Comparison of ENCODE assay signal across 18 cellular contexts in the genomic region with DNA sequence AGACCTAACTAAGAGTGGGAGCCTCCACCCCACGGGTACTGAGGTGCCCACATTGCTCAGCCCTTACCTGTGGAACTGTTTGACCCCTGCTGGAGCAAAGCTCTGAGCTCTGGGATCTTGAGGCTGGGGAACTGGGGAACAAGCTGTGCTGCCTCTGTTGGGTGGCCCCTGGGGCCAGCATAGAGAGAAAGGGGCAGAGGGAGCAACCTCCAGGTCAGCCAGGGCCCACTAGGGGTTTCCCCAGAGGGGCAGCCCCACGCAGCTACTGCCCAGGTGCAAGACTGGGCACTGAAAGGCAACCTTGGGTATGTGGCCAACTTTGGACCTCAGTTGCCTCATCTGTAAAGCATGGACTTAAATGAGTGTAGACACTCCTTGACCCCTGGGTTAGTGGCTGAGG. TPM values are rescaled to one million over a fixed set of nuclear protein-coding genes. Genes with fewer than 3 reads are reported as not detected.
DNase-seq lines count a peak whose midpoint lies in the region; ATAC-seq and TF ChIP-seq lines count a peak whose summit lies in the region.
"Had no signal": no experiment of that assay in that cellular context is flagged by ENCODE, and none has a peak within 500 bp of the region (broad histone marks: within the 10 kb centered on the region; RNA-seq: fewer than 3 reads in every experiment).

No MANE protein-coding gene starts in this region.

- no peak overlapping the region for H3K27ac ChIP-seq in HEK293 (ENCODE audit: extremely low read depth, low read depth, low read length)

- peak overlapping the region; percentile 62 for H3K27ac Mint-ChIP-seq in activated naive CD4-positive, alpha-beta T cell treated with anti-CD3 and anti-CD28 coated beads, Interleukin-2, amount 50 U/mL, for 24 hours
- peak overlapping the region; percentile 2 for H3K27ac Mint-ChIP-seq in central memory CD8-positive, alpha-beta T cell (ENCODE audit: low read depth)
- peak overlapping the region; percentile 83 for H3K27ac Mint-ChIP-seq in stimulated activated naive B cell treated with anti-CD40 and anti-IgM and Interleukin-4, amounts not matched to agents 10 μg/mL and 1 μg/mL and 100 μg/mL, for 72 hours
- no peak overlapping the region for H3K27ac Mint-ChIP-seq in activated T-helper 1 cell treated with anti-CD3 and anti-CD28 coated beads, Interleukin-12 subunit alpha, Interleukin-12 subunit beta, Interleukin-2, Interleukin-4 antibody, amounts not matched to agents 30 ng/mL and 10 ng/mL and 1 ng/mL, durations not matched to agents 14 hours and 24 hours and 36 hours
- H3K27ac Mint-ChIP-seq: GM23338, HFFc6, IgD-negative memory B cell had no signal

- H3K9me3 Mint-ChIP-seq in activated naive CD4-positive, alpha-beta T cell treated with anti-CD3 and anti-CD28 coated beads, Interleukin-2, amount 50 U/mL, for 24 hours: no peaks in the 10 kb centered on the region
- no peaks in the 10 kb centered on the region for H3K9me3 Mint-ChIP-seq in central memory CD8-positive, alpha-beta T cell
- no peaks in the 10 kb centered on the region for H3K9me3 Mint-ChIP-seq in stimulated activated naive B cell treated with anti-CD40 and anti-IgM and Interleukin-4, amounts not matched to agents 10 μg/mL and 1 μg/mL and 100 μg/mL, for 72 hours
- H3K9me3 Mint-ChIP-seq in activated T-helper 1 cell treated with anti-CD3 and anti-CD28 coated beads, Interleukin-12 subunit alpha, Interleukin-12 subunit beta, Interleukin-2, Interleukin-4 antibody, amounts not matched to agents 30 ng/mL and 10 ng/mL and 1 ng/mL, durations not matched to agents 14 hours and 24 hours and 36 hours: no peaks in the 10 kb centered on the region
- H3K9me3 Mint-ChIP-seq: CD4-positive, CD25-positive, alpha-beta regulatory T cell; GM23338; HFFc6; IgD-negative memory B cell had no signal

- no peaks in the 10 kb centered on the region for H3K9me3 ChIP-seq in HEK293 (ENCODE audit: control insufficient read depth, insufficient read depth, low read depth, low read length)
- H3K9me3 ChIP-seq: BE2C, Caco-2 had no signal

- no peak for TF ChIP-seq CTCF in HEK293 (tag by site-specific recombination; IDR thresholded peaks at IDR 0.05)

- peaks cover 0 to 10% of the 10 kb centered on the region in 2 experiments; a peak in 2 of 3 replicates for H3K36me3 ChIP-seq in HEK293 (ENCODE audit: control insufficient read depth in 2 of 2, insufficient read depth in 1 of 2, low read length in 2 of 2)

- no peaks in the 10 kb centered on the region for H3K4me1 ChIP-seq in HEK293 (ENCODE audit: control insufficient read depth, insufficient read depth, low read length)

- CTCF ChIA-PET in HEK293 (lab: Yijun Ruan, JAX): interaction anchor here (0.5 to 1.6 kb wide), 5 partner anchors 9 to 223 kb away, joined by 3 to 7 read pairs (median 4); no protein-coding TSS in a partner anchor

- no peak overlapping the region for H3K4me3 Mint-ChIP-seq in activated naive CD4-positive, alpha-beta T cell treated with anti-CD3 and anti-CD28 coated beads, Interleukin-2, amount 50 U/mL, for 24 hours
- no peak overlapping the region for H3K4me3 Mint-ChIP-seq in central memory CD8-positive, alpha-beta T cell
- no peak overlapping the region for H3K4me3 Mint-ChIP-seq in stimulated activated naive B cell treated with anti-CD40 and anti-IgM and Interleukin-4, amounts not matched to agents 10 μg/mL and 1 μg/mL and 100 μg/mL, for 72 hours
- H3K4me3 Mint-ChIP-seq in activated T-helper 1 cell treated with anti-CD3 and anti-CD28 coated beads, Interleukin-12 subunit alpha, Interleukin-12 subunit beta, Interleukin-2, Interleukin-4 antibody, amounts not matched to agents 30 ng/mL and 10 ng/mL and 1 ng/mL, durations not matched to agents 14 hours and 24 hours and 36 hours: no peak overlapping the region
- H3K4me3 Mint-ChIP-seq: GM23338, HFFc6 had no signal

- ATAC-seq in central memory CD8-positive, alpha-beta T cell (replicated peaks; ENCODE audit: extremely low read depth, poor library complexity, severe bottlenecking): no peak
- no peak for ATAC-seq in stimulated activated naive B cell treated with anti-CD40 and anti-IgM and Interleukin-4, amounts not matched to agents 10 μg/mL and 1 μg/mL and 100 μg/mL, for 72 hours (replicated peaks)
- no peak for ATAC-seq in HG03159 (IDR thresholded peaks at IDR 0.05; ENCODE audit: unreplicated experiment)
- ATAC-seq: GM23338, HepG2 had no signal

- no peak for DNase-seq in activated naive CD4-positive, alpha-beta T cell treated with anti-CD3 and anti-CD28 coated beads, Interleukin-2, amount 50 U/mL, for 16 hours
- no peak for DNase-seq in central memory CD8-positive, alpha-beta T cell (ENCODE audit: low spot score in 2 of 2)
- no peak for DNase-seq in stimulated activated naive B cell treated with anti-CD40 and anti-IgM and Interleukin-4, amounts not matched to agents 10 μg/mL and 1 μg/mL and 100 μg/mL, for 72 hours
- no peak for DNase-seq in activated CD8-positive, alpha-beta memory T cell treated with anti-CD3 and anti-CD28 coated beads for 24 hours
- no peak for DNase-seq in activated T-helper 1 cell treated with anti-CD3 and anti-CD28 coated beads, Interleukin-12 subunit alpha, Interleukin-12 subunit beta, Interleukin-2, Interleukin-4 antibody, amounts not matched to agents 30 ng/mL and 10 ng/mL and 1 ng/mL, durations not matched to agents 14 hours and 24 hours and 36 hours (ENCODE audit: low spot score)
- DNase-seq: ACHN, BE2C, C1 segment of cervical spinal cord, Caco-2, HCEC 1CT, HFFc6 had no signal

- POLR2A ChIA-PET in HEK293 (lab: Yijun Ruan, JAX): interaction anchor here (0.8 to 1.2 kb wide), 3 partner anchors 12 to 326 kb away, joined by 3 to 4 read pairs (median 3); a partner anchor contains a TSS

- H3K27me3 Mint-ChIP-seq in activated naive CD4-positive, alpha-beta T cell treated with anti-CD3 and anti-CD28 coated beads, Interleukin-2, amount 50 U/mL, for 24 hours: no peaks in the 10 kb centered on the region
- no peaks in the 10 kb centered on the region for H3K27me3 Mint-ChIP-seq in central memory CD8-positive, alpha-beta T cell
- no peaks in the 10 kb centered on the region for H3K27me3 Mint-ChIP-seq in stimulated activated naive B cell treated with anti-CD40 and anti-IgM and Interleukin-4, amounts not matched to agents 10 μg/mL and 1 μg/mL and 100 μg/mL, for 72 hours
- H3K27me3 Mint-ChIP-seq in activated T-helper 1 cell treated with anti-CD3 and anti-CD28 coated beads, Interleukin-12 subunit alpha, Interleukin-12 subunit beta, Interleukin-2, Interleukin-4 antibody, amounts not matched to agents 30 ng/mL and 10 ng/mL and 1 ng/mL, durations not matched to agents 14 hours and 24 hours and 36 hours (ENCODE audit: insufficient read depth): no peaks in the 10 kb centered on the region
- H3K27me3 Mint-ChIP-seq: CD4-positive, CD25-positive, alpha-beta regulatory T cell; IgD-negative memory B cell had no signal

- intact Hi-C loops in activated T-helper 1 cell treated with anti-CD3 and anti-CD28 coated beads, Interleukin-12 subunit alpha, Interleukin-12 subunit beta, Interleukin-2, Interleukin-4 antibody, amounts not matched to agents 30 ng/mL and 10 ng/mL and 1 ng/mL, durations not matched to agents 14 hours and 24 hours and 36 hours (cut with micrococcal nuclease): no loop called here

- peaks cover 38% of the 10 kb centered on the region for H3K4me1 Mint-ChIP-seq in activated naive CD4-positive, alpha-beta T cell treated with anti-CD3 and anti-CD28 coated beads, Interleukin-2, amount 50 U/mL, for 24 hours
- peaks cover 69% of the 10 kb centered on the region for H3K4me1 Mint-ChIP-seq in central memory CD8-positive, alpha-beta T cell
- peaks cover 36 to 63% of the 10 kb centered on the region in 2 donors for H3K4me1 Mint-ChIP-seq in stimulated activated naive B cell treated with anti-CD40 and anti-IgM and Interleukin-4, amounts not matched to agents 10 μg/mL and 1 μg/mL and 100 μg/mL, for 72 hours
- H3K4me1 Mint-ChIP-seq in activated T-helper 1 cell treated with anti-CD3 and anti-CD28 coated beads, Interleukin-12 subunit alpha, Interleukin-12 subunit beta, Interleukin-2, Interleukin-4 antibody, amounts not matched to agents 30 ng/mL and 10 ng/mL and 1 ng/mL, durations not matched to agents 14 hours and 24 hours and 36 hours (ENCODE audit: low read depth): peaks cover 30% of the 10 kb centered on the region

- H3K36me3 Mint-ChIP-seq in activated naive CD4-positive, alpha-beta T cell treated with anti-CD3 and anti-CD28 coated beads, Interleukin-2, amount 50 U/mL, for 24 hours: no peaks in the 10 kb centered on the region
- peaks cover 11% of the 10 kb centered on the region for H3K36me3 Mint-ChIP-seq in central memory CD8-positive, alpha-beta T cell (ENCODE audit: insufficient read depth)
- peaks cover 22 to 30% of the 10 kb centered on the region in 2 donors for H3K36me3 Mint-ChIP-seq in stimulated activated naive B cell treated with anti-CD40 and anti-IgM and Interleukin-4, amounts not matched to agents 10 μg/mL and 1 μg/mL and 100 μg/mL, for 72 hours
- H3K36me3 Mint-ChIP-seq in activated T-helper 1 cell treated with anti-CD3 and anti-CD28 coated beads, Interleukin-12 subunit alpha, Interleukin-12 subunit beta, Interleukin-2, Interleukin-4 antibody, amounts not matched to agents 30 ng/mL and 10 ng/mL and 1 ng/mL, durations not matched to agents 14 hours and 24 hours and 36 hours (ENCODE audit: low read depth): peaks cover 6% of the 10 kb centered on the region
- H3K36me3 Mint-ChIP-seq: IgD-negative memory B cell had no signal

- H3K4me3 ChIP-seq in HEK293 (ENCODE audit: low read depth, low read length): no peak overlapping the region
- H3K4me3 ChIP-seq: GM23338 had no signal

TF ChIP-seq in HEK293, 187 proteins besides CTCF, POLR2A, EP300 and RAD21:
- TF ChIP-seq ZIC2 (tag by site-specific recombination; IDR thresholded peaks at IDR 0.05) (0 out of 2 replicates have a peak, but pooled peaks have one; percentile 9), ZNF214 (tag by site-specific recombination; IDR thresholded peaks at IDR 0.05; ENCODE audit: borderline replicate concordance) (no peak), GLIS2 (tag by site-specific recombination; IDR thresholded peaks at IDR 0.05) (0 out of 2 replicates have a peak, but pooled peaks have one; percentile 12)
- TF ChIP-seq, protein P1, sequence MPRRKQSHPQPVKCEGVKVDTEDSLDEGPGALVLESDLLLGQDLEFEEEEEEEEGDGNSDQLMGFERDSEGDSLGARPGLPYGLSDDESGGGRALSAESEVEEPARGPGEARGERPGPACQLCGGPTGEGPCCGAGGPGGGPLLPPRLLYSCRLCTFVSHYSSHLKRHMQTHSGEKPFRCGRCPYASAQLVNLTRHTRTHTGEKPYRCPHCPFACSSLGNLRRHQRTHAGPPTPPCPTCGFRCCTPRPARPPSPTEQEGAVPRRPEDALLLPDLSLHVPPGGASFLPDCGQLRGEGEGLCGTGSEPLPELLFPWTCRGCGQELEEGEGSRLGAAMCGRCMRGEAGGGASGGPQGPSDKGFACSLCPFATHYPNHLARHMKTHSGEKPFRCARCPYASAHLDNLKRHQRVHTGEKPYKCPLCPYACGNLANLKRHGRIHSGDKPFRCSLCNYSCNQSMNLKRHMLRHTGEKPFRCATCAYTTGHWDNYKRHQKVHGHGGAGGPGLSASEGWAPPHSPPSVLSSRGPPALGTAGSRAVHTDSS (tag by site-specific recombination; IDR thresholded peaks at IDR 0.05): no peak

RNA-seq across cellular contexts. Expression of a gene that starts 23.5 kb away (rescaled TPM):
- total RNA-seq in activated T-helper 1 cell treated with anti-CD3 and anti-CD28 coated beads, Interleukin-12 subunit alpha, Interleukin-12 subunit beta, Interleukin-2, Interleukin-4 antibody, amounts not matched to agents 30 ng/mL and 10 ng/mL and 1 ng/mL, durations not matched to agents 14 hours and 24 hours and 36 hours: 70.0 and 74.9 TPM in 2 replicates
